ENCODE assay signal across 31 cellular contexts in genomic region chr1:226762055-226762454, GRCh38.
"Had no signal": no experiment of that assay in that cellular context is flagged by ENCODE, and none has a peak within 500 bp of the region (broad histone marks: within the 10 kb centered on the region; RNA-seq: fewer than 3 reads in every experiment).

No MANE protein-coding gene starts in this region.

- H3K4me3 ChIP-seq: adrenal gland, body of pancreas, cardiac muscle cell had no signal

- H3K9me3 ChIP-seq: adrenal gland, body of pancreas had no signal

- H3K27ac ChIP-seq: adrenal gland, body of pancreas, brain microvascular endothelial cell, cardiac muscle cell, WERI-Rb-1 had no signal

- H3K36me3 ChIP-seq: adrenal gland, brain microvascular endothelial cell, cardiac muscle cell, WERI-Rb-1 had no signal

- ATAC-seq: activated CD8-positive, alpha-beta memory T cell treated with anti-CD3 and anti-CD28 coated beads, Interleukin-2, amount 10 ng/mL, durations not matched to agents 7 days and 5 days; activated CD8-positive, alpha-beta T cell treated with anti-CD3 and anti-CD28 coated beads, Interleukin-2, amount 10 ng/mL, durations not matched to agents 7 days and 5 days; body of pancreas; WTC11 had no signal

- DNase-seq: activated CD4-positive, alpha-beta memory T cell treated with anti-CD3 and anti-CD28 coated beads, Interleukin-2, amount 10 ng/mL, durations not matched to agents 7 days and 5 days; activated CD4-positive, alpha-beta T cell treated with anti-CD3 and anti-CD28 coated beads for 1 hour; activated CD4-positive, alpha-beta T cell treated with anti-CD3 and anti-CD28 coated beads for 36 hours; activated CD4-positive, alpha-beta T cell treated with anti-CD3 and anti-CD28 coated beads for 48 hours; activated CD4-positive, alpha-beta T cell treated with anti-CD3 and anti-CD28 coated beads, Interleukin-2, amount 10 ng/mL, durations not matched to agents 7 days and 5 days; activated CD4-positive, alpha-beta T cell treated with anti-CD3 and anti-CD28 coated beads, Interleukin-2, amount 50 U/mL, for 48 hours; activated CD4-positive, CD25-positive, alpha-beta regulatory T cell; activated CD8-positive, alpha-beta memory T cell treated with anti-CD3 and anti-CD28 coated beads for 24 hours; activated CD8-positive, alpha-beta memory T cell treated with anti-CD3 and anti-CD28 coated beads, Interleukin-2, amount 10 ng/mL, durations not matched to agents 7 days and 5 days; activated CD8-positive, alpha-beta memory T cell treated with anti-CD3 and anti-CD28 coated beads, Interleukin-2, amount 50 U/mL, for 48 hours; activated CD8-positive, alpha-beta T cell treated with anti-CD3 and anti-CD28 coated beads, Interleukin-2, amount 10 ng/mL, durations not matched to agents 7 days and 5 days; activated effector memory CD4-positive, alpha-beta T cell treated with anti-CD3 and anti-CD28 coated beads, Interleukin-2, amount 50 U/mL, for 16 hours; activated gamma-delta T cell treated with Interleukin-2 at 50 U/mL for 16 hours; activated naive CD4-positive, alpha-beta T cell; activated naive CD4-positive, alpha-beta T cell treated with anti-CD3 and anti-CD28 coated beads for 36 hours; activated naive CD4-positive, alpha-beta T cell treated with anti-CD3 and anti-CD28 coated beads, Interleukin-2, amount 50 U/mL, for 16 hours; activated naive CD8-positive, alpha-beta T cell treated with anti-CD3 and anti-CD28 coated beads for 36 hours; activated T-cell treated with anti-CD3 and anti-CD28 coated beads, Interleukin-2, amount 50 U/mL, for 24 hours; activated T-cell treated with anti-CD3 and anti-CD28 coated beads, Interleukin-2, amount 50 U/mL, for 72 hours; adrenal gland; amniotic stem cell; aorta; body of pancreas; brain microvascular endothelial cell; caudate nucleus; cerebellar nuclear complex; T-helper 1 cell; T-helper 9 cell; WERI-Rb-1 had no signal

- H3K27me3 ChIP-seq: body of pancreas, brain microvascular endothelial cell, cardiac muscle cell had no signal

- H3K4me1 ChIP-seq: adrenal gland, body of pancreas had no signal
